37 cellular contexts compared by ENCODE assay signal in genomic region chr5:134024811-134025210, GRCh38.
"Had no signal": no experiment of that assay in that cellular context is flagged by ENCODE, and none has a peak within 500 bp of the region (broad histone marks: within the 10 kb centered on the region; RNA-seq: fewer than 3 reads in every experiment).

No MANE protein-coding gene starts in this region.

- H3K27ac ChIP-seq: ascending aorta, breast epithelium, cardiac muscle cell, coronary artery, dorsolateral prefrontal cortex, esophagus muscularis mucosa, foreskin keratinocyte, gastrocnemius medialis, heart right ventricle, WERI-Rb-1 had no signal

- H3K27ac Mint-ChIP-seq: activated B cell treated with CpG ODN at 0.5 μM for 24 hours; activated CD4-positive, alpha-beta memory T cell treated with anti-CD3 and anti-CD28 coated beads for 36 hours; activated CD8-positive, alpha-beta memory T cell treated with anti-CD3 and anti-CD28 coated beads, Interleukin-2, amount 10 ng/mL, durations not matched to agents 7 days and 5 days; activated CD8-positive, alpha-beta T cell treated with anti-CD3 and anti-CD28 coated beads, Interleukin-2, amount 10 ng/mL, durations not matched to agents 7 days and 5 days; activated naive CD4-positive, alpha-beta T cell treated with anti-CD3 and anti-CD28 coated beads, Interleukin-2, amount 10 ng/mL, durations not matched to agents 7 days and 5 days; activated naive CD4-positive, alpha-beta T cell treated with anti-CD3 and anti-CD28 coated beads, Interleukin-2, amount 50 U/mL, for 72 hours; activated naive CD8-positive, alpha-beta T cell treated with anti-CD3 and anti-CD28 coated beads, Interleukin-2, amount 10 ng/mL, durations not matched to agents 7 days and 5 days; activated T-helper 1 cell treated with anti-CD3 and anti-CD28 coated beads, Interleukin-12 subunit alpha, Interleukin-12 subunit beta, Interleukin-2, Interleukin-4 antibody, amounts not matched to agents 30 ng/mL and 10 ng/mL and 1 ng/mL, durations not matched to agents 14 hours and 24 hours and 36 hours; activated T-helper 2 cell treated with anti-CD3 and anti-CD28 coated beads, Interferon-gamma antibody, Interleukin-2, Interleukin-4, amounts not matched to agents 10 μg/mL and 5 μg/mL and 100 μg/mL, durations not matched to agents 14 hours and 24 hours and 36 hours; brain; dendritic cell treated with granulocyte-macrophage colony-stimulating factor and Interleukin-4, amounts not matched to agents 40 ng/mL and 50 ng/mL, for 4 days; T-helper 17 cell; T-helper 2 cell treated with Interferon-gamma antibody and Interleukin-4, amounts not matched to agents 5 μg/mL and 100 μg/mL, for 36 hours had no signal

- H3K4me3 ChIP-seq: ascending aorta, breast epithelium, cardiac muscle cell, coronary artery, dorsolateral prefrontal cortex, esophagus muscularis mucosa, gastrocnemius medialis, heart right ventricle had no signal

- ATAC-seq: activated CD4-positive, CD25-positive, alpha-beta regulatory T cell treated with anti-CD3 and anti-CD28 coated beads, Interleukin-2, amount 50 U/mL, for 24 hours; activated CD8-positive, alpha-beta memory T cell treated with anti-CD3 and anti-CD28 coated beads, Interleukin-2, amount 10 ng/mL, durations not matched to agents 7 days and 5 days; activated CD8-positive, alpha-beta T cell treated with anti-CD3 and anti-CD28 coated beads, Interleukin-2, amount 10 ng/mL, durations not matched to agents 7 days and 5 days; activated naive CD4-positive, alpha-beta T cell treated with anti-CD3 and anti-CD28 coated beads, Interleukin-2, amount 50 U/mL, for 72 hours; foreskin keratinocyte; gastrocnemius medialis; heart right ventricle; T-helper 17 cell had no signal

- H3K4me1 Mint-ChIP-seq: activated CD8-positive, alpha-beta memory T cell treated with anti-CD3 and anti-CD28 coated beads, Interleukin-2, amount 10 ng/mL, durations not matched to agents 7 days and 5 days; activated naive CD4-positive, alpha-beta T cell treated with anti-CD3 and anti-CD28 coated beads, Interleukin-2, amount 10 ng/mL, durations not matched to agents 7 days and 5 days; activated naive CD8-positive, alpha-beta T cell treated with anti-CD3 and anti-CD28 coated beads, Interleukin-2, amount 10 ng/mL, durations not matched to agents 7 days and 5 days; brain; T-helper 17 cell had no signal

- H3K27me3 Mint-ChIP-seq: activated B cell treated with CpG ODN at 0.5 μM for 24 hours; activated CD4-positive, alpha-beta memory T cell treated with anti-CD3 and anti-CD28 coated beads for 36 hours had no signal

- H3K4me3 Mint-ChIP-seq: activated B cell treated with CpG ODN at 0.5 μM for 24 hours; activated CD4-positive, alpha-beta memory T cell treated with anti-CD3 and anti-CD28 coated beads for 36 hours; activated CD8-positive, alpha-beta memory T cell treated with anti-CD3 and anti-CD28 coated beads, Interleukin-2, amount 10 ng/mL, durations not matched to agents 7 days and 5 days; activated CD8-positive, alpha-beta T cell treated with anti-CD3 and anti-CD28 coated beads, Interleukin-2, amount 10 ng/mL, durations not matched to agents 7 days and 5 days; activated naive CD4-positive, alpha-beta T cell treated with anti-CD3 and anti-CD28 coated beads, Interleukin-2, amount 10 ng/mL, durations not matched to agents 7 days and 5 days; activated naive CD8-positive, alpha-beta T cell treated with anti-CD3 and anti-CD28 coated beads, Interleukin-2, amount 10 ng/mL, durations not matched to agents 7 days and 5 days; activated T-helper 1 cell treated with anti-CD3 and anti-CD28 coated beads, Interleukin-12 subunit alpha, Interleukin-12 subunit beta, Interleukin-2, Interleukin-4 antibody, amounts not matched to agents 30 ng/mL and 10 ng/mL and 1 ng/mL, durations not matched to agents 14 hours and 24 hours and 36 hours; brain; dendritic cell treated with granulocyte-macrophage colony-stimulating factor and Interleukin-4, amounts not matched to agents 40 ng/mL and 50 ng/mL, for 4 days; T-helper 17 cell; T-helper 2 cell treated with Interferon-gamma antibody and Interleukin-4, amounts not matched to agents 5 μg/mL and 100 μg/mL, for 36 hours had no signal

- H3K9me3 Mint-ChIP-seq: activated B cell treated with CpG ODN at 0.5 μM for 24 hours; activated CD4-positive, alpha-beta memory T cell treated with anti-CD3 and anti-CD28 coated beads for 36 hours; activated naive CD4-positive, alpha-beta T cell treated with anti-CD3 and anti-CD28 coated beads, Interleukin-2, amount 10 ng/mL, durations not matched to agents 7 days and 5 days; activated naive CD4-positive, alpha-beta T cell treated with anti-CD3 and anti-CD28 coated beads, Interleukin-2, amount 50 U/mL, for 72 hours; activated naive CD8-positive, alpha-beta T cell treated with anti-CD3 and anti-CD28 coated beads, Interleukin-2, amount 10 ng/mL, durations not matched to agents 7 days and 5 days; activated T-helper 1 cell treated with anti-CD3 and anti-CD28 coated beads, Interleukin-12 subunit alpha, Interleukin-12 subunit beta, Interleukin-2, Interleukin-4 antibody, amounts not matched to agents 30 ng/mL and 10 ng/mL and 1 ng/mL, durations not matched to agents 14 hours and 24 hours and 36 hours; activated T-helper 2 cell treated with anti-CD3 and anti-CD28 coated beads, Interferon-gamma antibody, Interleukin-2, Interleukin-4, amounts not matched to agents 10 μg/mL and 5 μg/mL and 100 μg/mL, durations not matched to agents 14 hours and 24 hours and 36 hours; brain; dendritic cell treated with granulocyte-macrophage colony-stimulating factor and Interleukin-4, amounts not matched to agents 40 ng/mL and 50 ng/mL, for 4 days; T-helper 2 cell treated with Interferon-gamma antibody and Interleukin-4, amounts not matched to agents 5 μg/mL and 100 μg/mL, for 36 hours had no signal

- H3K27me3 ChIP-seq: ascending aorta, breast epithelium, cardiac muscle cell, dorsolateral prefrontal cortex, foreskin keratinocyte, gastrocnemius medialis had no signal

- H3K36me3 ChIP-seq: ascending aorta, breast epithelium, cardiac muscle cell, esophagus muscularis mucosa, gastrocnemius medialis, heart right ventricle, WERI-Rb-1 had no signal

- DNase-seq: activated B cell treated with CpG ODN at 0.5 μM for 24 hours; activated CD4-positive, alpha-beta memory T cell treated with anti-CD3 and anti-CD28 coated beads for 36 hours; activated CD4-positive, alpha-beta T cell treated with anti-CD3 and anti-CD28 coated beads for 48 hours; activated CD4-positive, alpha-beta T cell treated with anti-CD3 and anti-CD28 coated beads, Interleukin-2, amount 50 U/mL, for 1 hour; activated CD8-positive, alpha-beta memory T cell treated with anti-CD3 and anti-CD28 coated beads, Interleukin-2, amount 10 ng/mL, durations not matched to agents 7 days and 5 days; activated CD8-positive, alpha-beta memory T cell treated with anti-CD3 and anti-CD28 coated beads, Interleukin-2, amount 50 U/mL, for 4 hours; activated CD8-positive, alpha-beta T cell treated with anti-CD3 and anti-CD28 coated beads, Interleukin-2, amount 10 ng/mL, durations not matched to agents 7 days and 5 days; activated effector memory CD4-positive, alpha-beta T cell treated with anti-CD3 and anti-CD28 coated beads, Interleukin-2, amount 50 U/mL, for 16 hours; activated naive CD4-positive, alpha-beta T cell; activated naive CD4-positive, alpha-beta T cell treated with anti-CD3 and anti-CD28 coated beads, Interleukin-2, amount 10 ng/mL, durations not matched to agents 7 days and 5 days; activated naive CD8-positive, alpha-beta T cell treated with anti-CD3 and anti-CD28 coated beads, Interleukin-2, amount 10 ng/mL, durations not matched to agents 7 days and 5 days; activated T-cell treated with anti-CD3 and anti-CD28 coated beads, Interleukin-2, amount 50 U/mL, for 1 hour; activated T-cell treated with anti-CD3 and anti-CD28 coated beads, Interleukin-2, amount 50 U/mL, for 48 hours; central memory CD4-positive, alpha-beta T cell; cerebellar nuclear complex; dorsolateral prefrontal cortex; effector memory CD4-positive, alpha-beta T cell; erythroblast; foreskin keratinocyte; gastrocnemius medialis; heart right ventricle; T-helper 1 cell; T-helper 17 cell; T1000; WERI-Rb-1 had no signal

- H3K9me3 ChIP-seq: ascending aorta, breast epithelium, esophagus muscularis mucosa, gastrocnemius medialis, heart right ventricle had no signal

- H3K36me3 Mint-ChIP-seq: activated CD4-positive, alpha-beta memory T cell treated with anti-CD3 and anti-CD28 coated beads for 36 hours; activated CD8-positive, alpha-beta memory T cell treated with anti-CD3 and anti-CD28 coated beads, Interleukin-2, amount 10 ng/mL, durations not matched to agents 7 days and 5 days; activated naive CD4-positive, alpha-beta T cell treated with anti-CD3 and anti-CD28 coated beads, Interleukin-2, amount 10 ng/mL, durations not matched to agents 7 days and 5 days; activated naive CD4-positive, alpha-beta T cell treated with anti-CD3 and anti-CD28 coated beads, Interleukin-2, amount 50 U/mL, for 72 hours; activated naive CD8-positive, alpha-beta T cell treated with anti-CD3 and anti-CD28 coated beads, Interleukin-2, amount 10 ng/mL, durations not matched to agents 7 days and 5 days; brain had no signal

- H3K4me1 ChIP-seq: ascending aorta, breast epithelium, esophagus muscularis mucosa had no signal
